ENCODE assay signal across 8 cellular contexts in genomic region chr1:39214998-39215873, GRCh38. TPM values are rescaled to one million over a fixed set of nuclear protein-coding genes. Genes with fewer than 3 reads are reported as not detected.
DNase-seq lines count a peak whose midpoint lies in the region; ATAC-seq and TF ChIP-seq lines count a peak whose summit lies in the region.

No MANE protein-coding gene starts in this region.

- TF ChIP-seq CTCF in Peyer's patch (IDR thresholded peaks at IDR 0.05) (no peak), mammary epithelial cell (conservative IDR thresholded peaks at IDR 0.05 in 1 of 2, IDR thresholded peaks at IDR 0.05 in 1 of 2; ENCODE audit: extremely low read depth in 1 of 2, insufficient read depth in 1 of 2, low read depth in 1 of 2, low read length in 2 of 2) (no peak), A673 (conservative IDR thresholded peaks at IDR 0.05; ENCODE audit: low read depth, low read length) (no peak)

- H3K79me2 ChIP-seq in mammary epithelial cell (ENCODE audit: insufficient read depth, low read length): peaks cover 97% of the 10 kb centered on the region

- peak overlapping the region; percentile 49 to 76 (median 54) for H3K27ac ChIP-seq in Peyer's patch
- peak overlapping the region; percentile 68 for H3K27ac ChIP-seq in mammary epithelial cell (ENCODE audit: insufficient read depth, low read depth, low read length)
- H3K27ac ChIP-seq in muscle layer of duodenum (ENCODE audit: low read length): peak overlapping the region; percentile 70
- no peak overlapping the region for H3K27ac ChIP-seq in A673 (ENCODE audit: low read depth, low read length, poor library complexity, severe bottlenecking)

- H3K4me3 ChIP-seq in Peyer's patch (peak overlapping the region; percentile 24 to 42 (median 29)), mammary epithelial cell (replicated peaks in 1 of 3; ENCODE audit: insufficient read depth in 1 of 3, low read depth in 2 of 3, low read length in 3 of 3) (peak overlapping the region in 1 of 3 experiments; percentile 5), muscle layer of duodenum (ENCODE audit: low read depth in 1 of 2, low read length in 2 of 2) (peak overlapping the region; percentile 12 to 26), A673 (ENCODE audit: low read depth, low read length, poor library complexity, severe bottlenecking) (no peak overlapping the region)

- peak overlapping the region; percentile 63 for H3K4me2 ChIP-seq in mammary epithelial cell (ENCODE audit: insufficient read depth, low read depth, low read length)

- H3K9me3 ChIP-seq in Peyer's patch (no peaks in the 10 kb centered on the region), mammary epithelial cell (replicated peaks; ENCODE audit: insufficient read depth, low read length) (no peaks in the 10 kb centered on the region), muscle layer of duodenum (ENCODE audit: control insufficient read depth in 1 of 2, low read length in 2 of 2) (no peaks in the 10 kb centered on the region), A673 (ENCODE audit: low read depth, low read length, poor library complexity, severe bottlenecking) (no peaks in the 10 kb centered on the region)

- in situ Hi-C loops in mammary epithelial cell (cut with MboI; ENCODE audit: low sequenced_read_pairs in 2 of 2): no loop called here

- DNase-seq in Peyer's patch: peak in 2 of 3 donors; percentile 76 to 79
- peak; percentile 69 for DNase-seq in mammary epithelial cell
- no peak for DNase-seq in middle frontal gyrus (ENCODE audit: extremely low spot score, low spot score)
- no peak for DNase-seq in hypothalamus (lab: John Stamatoyannopoulos, UW)
- no peak for DNase-seq in A673 (ENCODE audit: low spot score)

- H2AFZ ChIP-seq in mammary epithelial cell (ENCODE audit: low read depth, low read length): no peak overlapping the region

- no peak for TF ChIP-seq POLR2A in Peyer's patch (IDR thresholded peaks at IDR 0.05)

- intact Hi-C loops in mammary epithelial cell (cut with micrococcal nuclease) (loop anchor here (1.0 to 2.0 kb wide), 3 partner anchors 10 to 22 kb away; no protein-coding TSS in a partner anchor), A673 (cut with micrococcal nuclease; ENCODE audit: unreplicated experiment) (no loop called here)

- H3K4me1 ChIP-seq in Peyer's patch (peaks cover 0 to 36% (median 8%) of the 10 kb centered on the region in 4 donors), mammary epithelial cell (ENCODE audit: insufficient read depth, low read length) (peaks cover 52% of the 10 kb centered on the region), muscle layer of duodenum (ENCODE audit: control insufficient read depth in 1 of 2, insufficient read depth in 2 of 2, low read length in 2 of 2) (peaks cover 19 to 44% of the 10 kb centered on the region in 2 donors), A673 (ENCODE audit: insufficient read depth, low read length, poor library complexity, severe bottlenecking) (peaks cover 15% of the 10 kb centered on the region)

- ATAC-seq in GM18502 (IDR thresholded peaks at IDR 0.05; ENCODE audit: poor library complexity, unreplicated experiment): peak; percentile 55
- peak; percentile 60 for ATAC-seq in HG02678 (IDR thresholded peaks at IDR 0.05; ENCODE audit: unreplicated experiment)

- no peaks in the 10 kb centered on the region for H3K36me3 ChIP-seq in Peyer's patch
- H3K36me3 ChIP-seq in mammary epithelial cell (ENCODE audit: insufficient read depth, low read length): no peaks in the 10 kb centered on the region
- no peaks in the 10 kb centered on the region for H3K36me3 ChIP-seq in muscle layer of duodenum (ENCODE audit: control insufficient read depth in 1 of 2, insufficient read depth in 2 of 2, low read length in 2 of 2)
- H3K36me3 ChIP-seq in A673 (ENCODE audit: insufficient read depth, low read length, poor library complexity, severe bottlenecking): no peaks in the 10 kb centered on the region

- WGBS in mammary epithelial cell (ENCODE audit: low coverage, missing lambda C conversion rate): 20% methylated on average over 5 of the region's 11 CpGs

- dilution Hi-C loops in mammary epithelial cell (cut with HindIII; ENCODE audit: low sequenced_read_pairs): loop anchor here (5.0 kb wide), 1 partner anchor 37 kb away; no protein-coding TSS in a partner anchor

- H3K27me3 ChIP-seq in Peyer's patch (no peaks in the 10 kb centered on the region), mammary epithelial cell (ENCODE audit: insufficient read depth, low read length) (no peaks in the 10 kb centered on the region), muscle layer of duodenum (ENCODE audit: low read depth, low read length) (no peaks in the 10 kb centered on the region), A673 (replicated peaks; ENCODE audit: insufficient read depth, low read depth, low read length, poor library complexity) (no peaks in the 10 kb centered on the region)

- CTCF ChIA-PET in mammary epithelial cell (lab: Charles Lee; ENCODE audit: low non-redundant PET) (interaction anchor here (1.3 kb wide), 1 partner anchor 23 kb away, joined by 14 read pairs; no protein-coding TSS in a partner anchor), A673 (lab: Charles Lee) (interaction anchor here (1.0 kb wide), 1 partner anchor 23 kb away, joined by 4 read pairs; no protein-coding TSS in a partner anchor)

- no peaks in the 10 kb centered on the region for H4K20me1 ChIP-seq in mammary epithelial cell (ENCODE audit: insufficient read depth, low read length)

- POLR2A ChIA-PET in A673 (lab: Charles Lee; ENCODE audit: low non-redundant PET): no interaction called here

- H3K9ac ChIP-seq in mammary epithelial cell (ENCODE audit: insufficient read depth, low read length): no peak overlapping the region

- BruUV-seq in mammary epithelial cell (replicated peaks; lab: Mats Ljungman, UMichigan) (TSS peak; percentile 38), A673 (replicated peaks; lab: Mats Ljungman, UMichigan) (no TSS peak)

RNA-seq across cellular contexts. Expression of gene MACF1, which starts 10.7 kb away (rescaled TPM):
- total RNA-seq in Peyer's patch (100 to 1,000 TPM; 187 to 436 (median 261) TPM), mammary epithelial cell (100 to 1,000 TPM; 304 to 440 TPM), A673 (2021) (261 and 265 TPM in 2 replicates)
- polyA plus RNA-seq in mammary epithelial cell: 46.4 TPM
- polyA minus RNA-seq in mammary epithelial cell: 258 TPM

Comparison
In these comparisons a context has a peak if more than half of its experiments do, and no peak if none do; other contexts are left out.
1. DNase-seq: peak in Peyer's patch (2 of 3) and mammary epithelial cell (single experiment); none in middle frontal gyrus (single experiment), hypothalamus (0 of 51) and A673 (single experiment).